ENCODE assay signal across 14 cellular contexts in the genomic region with DNA sequence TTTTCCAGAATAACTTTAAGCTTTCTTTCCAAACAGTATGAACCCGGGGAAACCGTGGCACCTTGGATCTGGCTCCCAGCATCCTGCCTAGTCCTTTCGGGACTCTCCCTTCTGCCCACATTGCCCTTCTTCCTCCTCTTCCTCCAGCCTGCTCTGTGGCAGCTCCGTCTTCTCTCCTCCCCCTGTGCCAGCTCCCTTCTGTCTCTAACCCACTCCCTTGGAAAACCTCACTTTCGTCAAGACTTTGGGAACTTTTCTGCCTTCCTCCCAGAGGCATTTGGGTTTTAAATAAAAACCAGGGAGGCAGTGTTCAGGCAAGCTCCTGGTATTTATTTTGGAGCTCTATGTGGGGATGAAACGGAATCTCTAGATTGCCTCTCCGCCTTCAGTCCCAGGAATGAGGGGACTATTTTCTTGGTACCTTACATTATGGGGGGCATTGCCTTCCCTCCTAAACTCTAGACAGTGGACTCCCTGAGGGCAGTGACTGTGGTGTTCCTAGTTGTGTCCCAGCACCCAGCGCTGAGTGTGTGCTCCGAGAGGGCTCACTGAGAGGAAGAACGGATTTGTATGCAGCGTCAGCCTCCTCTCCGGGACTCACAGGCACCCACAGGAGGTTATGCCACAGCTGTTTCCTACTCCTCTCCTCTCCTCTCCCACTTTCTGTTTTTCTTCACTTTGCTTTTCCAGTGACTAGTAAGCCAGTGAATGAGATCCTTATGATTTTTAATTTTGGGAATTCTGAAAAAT.
"Had no signal": no experiment of that assay in that cellular context is flagged by ENCODE, and none has a peak within 500 bp of the region (broad histone marks: within the 10 kb centered on the region; RNA-seq: fewer than 3 reads in every experiment).

No MANE protein-coding gene starts in this region.

- H3K4me3 ChIP-seq: body of pancreas, coronary artery had no signal

- H3K9me3 ChIP-seq: body of pancreas, heart left ventricle had no signal

- H3K4me1 ChIP-seq: heart left ventricle, parathyroid adenoma had no signal

- FAIRE-seq: frontal cortex had no signal

- DNase-seq: activated CD4-positive, alpha-beta T cell treated with anti-CD3 and anti-CD28 coated beads for 36 hours; activated CD8-positive, alpha-beta T cell treated with anti-CD3 and anti-CD28 coated beads for 36 hours; activated effector memory CD4-positive, alpha-beta T cell treated with Interleukin-2 at 50 U/mL for 16 hours; activated T-cell treated with anti-CD3 and anti-CD28 coated beads, Interleukin-2, amount 50 U/mL, for 4 hours; body of pancreas; effector CD4-positive, alpha-beta T cell; heart left ventricle; immature natural killer cell; stimulated activated CD4-positive, alpha-beta T cell treated with anti-CD3 and anti-CD28 coated beads, Interleukin-12 subunit alpha, Interleukin-12 subunit beta, amount 100 ng/mL, for 4 hours; stimulated activated CD4-positive, alpha-beta T cell treated with anti-CD3 and anti-CD28 coated beads, Interleukin-2, amount 100 ng/mL, for 24 hours had no signal

- H3K36me3 ChIP-seq: heart left ventricle had no signal

- H3K79me2 ChIP-seq: parathyroid adenoma had no signal

- H3K27me3 ChIP-seq: body of pancreas had no signal

- H2AFZ ChIP-seq: parathyroid adenoma had no signal

- H3K9ac ChIP-seq: parathyroid adenoma had no signal

- H3K27ac ChIP-seq: body of pancreas, coronary artery, heart left ventricle, parathyroid adenoma, VCaP had no signal
